In genomic region chr14:90382491-90383125, GRCh38 we compare ENCODE assay signal across 7 cellular contexts. TPM values are rescaled to one million over a fixed set of nuclear protein-coding genes. Genes with fewer than 3 reads are reported as not detected.
DNase-seq lines count a peak whose midpoint lies in the region; ATAC-seq and TF ChIP-seq lines count a peak whose summit lies in the region.

No MANE protein-coding gene starts in this region.

- ATAC-seq in HG02884 (IDR thresholded peaks at IDR 0.05; ENCODE audit: unreplicated experiment) = peak; percentile 1
- peak; percentile 43 for ATAC-seq in stimulated activated memory B cell treated with anti-CD40 and anti-IgM and Interleukin-4, amounts not matched to agents 10 μg/mL and 1 μg/mL and 100 μg/mL, for 72 hours

- H3K9me3 Mint-ChIP-seq in stimulated activated memory B cell treated with anti-CD40 and anti-IgM and Interleukin-4, amounts not matched to agents 10 μg/mL and 1 μg/mL and 100 μg/mL, for 72 hours = no peaks in the 10 kb centered on the region

- H3K4me1 ChIP-seq in esophagus squamous epithelium (peaks cover 0 to 34% (median 24%) of the 10 kb centered on the region in 3 donors), muscle layer of duodenum (ENCODE audit: control insufficient read depth in 1 of 2, insufficient read depth in 2 of 2, low read length in 2 of 2) (peaks cover 15 to 19% of the 10 kb centered on the region in 2 donors)

- TF ChIP-seq CTCF in GM13976 (IDR thresholded peaks at IDR 0.05; ENCODE audit: borderline replicate concordance, control extremely low read depth, extremely low read depth, insufficient read depth, missing control alignments) (no peak), esophagus squamous epithelium (IDR thresholded peaks at IDR 0.05) (no peak)

- H3K4me1 Mint-ChIP-seq in stimulated activated memory B cell treated with anti-CD40 and anti-IgM and Interleukin-4, amounts not matched to agents 10 μg/mL and 1 μg/mL and 100 μg/mL, for 72 hours = no peaks in the 10 kb centered on the region

- H3K36me3 ChIP-seq in esophagus squamous epithelium = no peaks in the 10 kb centered on the region
- H3K36me3 ChIP-seq in muscle layer of duodenum (ENCODE audit: control insufficient read depth in 1 of 2, insufficient read depth in 2 of 2, low read length in 2 of 2) = peaks cover 0 to 4% of the 10 kb centered on the region in 2 donors

- TF ChIP-seq POLR2A in esophagus squamous epithelium (IDR thresholded peaks at IDR 0.05) = no peak

- H3K9me3 ChIP-seq in esophagus squamous epithelium (no peaks in the 10 kb centered on the region), muscle layer of duodenum (ENCODE audit: control insufficient read depth in 1 of 2, low read length in 2 of 2) (no peaks in the 10 kb centered on the region)

- DNase-seq in GM13976 (ENCODE audit: low spot score) (peak; percentile 25), NCI-H345 (lab: John Stamatoyannopoulos, UW) (peak; percentile 74), esophagus squamous epithelium (lab: John Stamatoyannopoulos, UW) (no peak)
- DNase-seq in activated CD8-positive, alpha-beta memory T cell treated with anti-CD3 and anti-CD28 coated beads, Interleukin-2, amount 50 U/mL, for 4 hours = peak; percentile 76

- no peaks in the 10 kb centered on the region for H3K36me3 Mint-ChIP-seq in stimulated activated memory B cell treated with anti-CD40 and anti-IgM and Interleukin-4, amounts not matched to agents 10 μg/mL and 1 μg/mL and 100 μg/mL, for 72 hours

- WGBS in esophagus squamous epithelium, 2 donors = 0 to 1% methylated on average over 12 of the region's 34 CpGs

- in situ Hi-C loops in GM13976 (cut with MboI; ENCODE audit: low sequenced_read_pairs, unreplicated experiment) = no loop called here

- H3K27me3 Mint-ChIP-seq in stimulated activated memory B cell treated with anti-CD40 and anti-IgM and Interleukin-4, amounts not matched to agents 10 μg/mL and 1 μg/mL and 100 μg/mL, for 72 hours = no peaks in the 10 kb centered on the region

- H3K4me3 ChIP-seq in esophagus squamous epithelium (peak overlapping the region; percentile 51 to 83 (median 66)), muscle layer of duodenum (ENCODE audit: low read depth in 1 of 2, low read length in 2 of 2) (peak overlapping the region; percentile 70 to 81)

- H3K27ac ChIP-seq in esophagus squamous epithelium (peak overlapping the region; percentile 98 to 100 (median 99)), muscle layer of duodenum (ENCODE audit: low read length) (peak overlapping the region; percentile 100)

- H3K27me3 ChIP-seq in esophagus squamous epithelium (no peaks in the 10 kb centered on the region), muscle layer of duodenum (ENCODE audit: low read depth, low read length) (no peaks in the 10 kb centered on the region)

- intact Hi-C loops in esophagus squamous epithelium (cut with DNase I) = no loop called here

- H3K4me3 Mint-ChIP-seq in stimulated activated memory B cell treated with anti-CD40 and anti-IgM and Interleukin-4, amounts not matched to agents 10 μg/mL and 1 μg/mL and 100 μg/mL, for 72 hours = no peak overlapping the region

- no peak overlapping the region for H3K27ac Mint-ChIP-seq in stimulated activated memory B cell treated with anti-CD40 and anti-IgM and Interleukin-4, amounts not matched to agents 10 μg/mL and 1 μg/mL and 100 μg/mL, for 72 hours

RNA-seq across cellular contexts. Expression of gene CALM1, which starts 14.2 kb away (rescaled TPM):
- total RNA-seq in esophagus squamous epithelium = 100 to 1,000 TPM; 329 to 554 (median 426) TPM

RNA-seq across cellular contexts. Expression of gene NRDE2, which starts 50.9 kb away (rescaled TPM):
- 10 to 100 TPM in 3 of 4 donors, 1 to 10 TPM in 1; 9.6 to 13.4 (median 10.3) TPM for total RNA-seq in esophagus squamous epithelium
